ENCODE assay signal across 24 cellular contexts in the genomic region with DNA sequence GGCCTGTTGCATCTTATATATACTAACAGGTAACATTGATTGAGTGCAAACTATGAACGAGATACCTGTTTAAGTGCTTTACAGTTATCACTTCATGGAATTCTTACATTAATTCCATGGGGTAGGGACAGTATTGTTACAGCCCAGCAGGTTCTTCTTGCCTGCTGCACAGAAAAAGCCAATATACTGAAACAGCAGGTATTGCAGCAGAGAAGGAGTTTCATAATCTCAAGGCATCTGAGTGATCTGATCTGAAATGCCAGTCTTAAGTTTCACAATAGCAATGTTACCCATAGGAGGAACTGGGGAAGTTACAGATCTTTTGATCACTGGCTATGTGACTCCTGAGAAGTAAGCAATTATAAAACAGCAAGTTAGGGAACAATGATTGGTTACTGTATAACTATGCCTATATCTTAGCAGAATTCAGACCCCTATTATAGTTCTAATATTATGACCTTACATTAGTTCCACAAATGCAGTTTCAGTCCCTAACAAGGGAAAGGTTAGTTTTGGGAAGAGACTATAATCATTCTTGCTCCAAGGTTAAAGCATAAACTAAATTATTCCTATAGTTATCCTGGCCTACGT.
"Had no signal": no experiment of that assay in that cellular context is flagged by ENCODE, and none has a peak within 500 bp of the region (broad histone marks: within the 10 kb centered on the region; RNA-seq: fewer than 3 reads in every experiment).

No MANE protein-coding gene starts in this region.

- DNase-seq: activated CD4-positive, alpha-beta memory T cell treated with anti-CD3 and anti-CD28 coated beads, Interleukin-2, amount 10 ng/mL, durations not matched to agents 7 days and 5 days; activated CD4-positive, alpha-beta T cell treated with anti-CD3 and anti-CD28 coated beads, Interleukin-2, amount 10 ng/mL, durations not matched to agents 7 days and 5 days; activated CD4-positive, CD25-positive, alpha-beta regulatory T cell; activated gamma-delta T cell; activated naive CD4-positive, alpha-beta T cell treated with anti-CD3 and anti-CD28 coated beads for 36 hours; activated T-cell treated with anti-CD3 and anti-CD28 coated beads for 4 hours; activated T-cell treated with anti-CD3 and anti-CD28 coated beads, Interleukin-2, amount 50 U/mL, for 48 hours; brain microvascular endothelial cell; NCI-H1048; NCI-H146; NCI-H187 treated with DMSO at 0.1 percent for 48 hours; NCI-H2081 treated with DMSO at 0.1 percent for 48 hours; NCI-H2227 treated with DMSO at 0.1 percent for 48 hours; NCI-H446 treated with DMSO at 0.1 percent for 48 hours; NCI-H526 treated with DMSO at 0.1 percent for 48 hours; NCI-H82; PC-9; SHP77 treated with DMSO at 0.1 percent for 48 hours; T-helper 2 cell; T1000 had no signal

- ATAC-seq: activated T-helper 17 cell treated with anti-CD3 and anti-CD28 coated beads, Interleukin-2, amount 50 U/mL, for 72 hours had no signal

- H3K27me3 ChIP-seq: brain microvascular endothelial cell, cardiac muscle cell had no signal

- H3K27ac Mint-ChIP-seq: activated CD4-positive, alpha-beta memory T cell treated with anti-CD3 and anti-CD28 coated beads, Interleukin-2, amount 10 ng/mL, durations not matched to agents 7 days and 5 days; activated CD4-positive, alpha-beta T cell treated with anti-CD3 and anti-CD28 coated beads, Interleukin-2, amount 10 ng/mL, durations not matched to agents 7 days and 5 days; activated naive CD4-positive, alpha-beta T cell treated with anti-CD3 and anti-CD28 coated beads for 36 hours; activated naive CD8-positive, alpha-beta T cell; activated T-helper 17 cell treated with anti-CD3 and anti-CD28 coated beads, Interleukin-2, amount 50 U/mL, for 72 hours had no signal

- H3K4me3 Mint-ChIP-seq: activated CD4-positive, alpha-beta memory T cell treated with anti-CD3 and anti-CD28 coated beads, Interleukin-2, amount 10 ng/mL, durations not matched to agents 7 days and 5 days; activated CD4-positive, alpha-beta T cell treated with anti-CD3 and anti-CD28 coated beads, Interleukin-2, amount 10 ng/mL, durations not matched to agents 7 days and 5 days; activated naive CD4-positive, alpha-beta T cell treated with anti-CD3 and anti-CD28 coated beads for 36 hours; activated naive CD8-positive, alpha-beta T cell; activated T-helper 17 cell treated with anti-CD3 and anti-CD28 coated beads, Interleukin-2, amount 50 U/mL, for 72 hours had no signal

- H3K36me3 ChIP-seq: brain microvascular endothelial cell, cardiac muscle cell had no signal

- H3K4me2 ChIP-seq: PC-9 had no signal

- H3K4me3 ChIP-seq: cardiac muscle cell, PC-9 had no signal

- H3K27ac ChIP-seq: brain microvascular endothelial cell, cardiac muscle cell, PC-9, VCaP had no signal

- H3K4me1 Mint-ChIP-seq: activated CD4-positive, alpha-beta memory T cell treated with anti-CD3 and anti-CD28 coated beads, Interleukin-2, amount 10 ng/mL, durations not matched to agents 7 days and 5 days; activated CD4-positive, alpha-beta T cell treated with anti-CD3 and anti-CD28 coated beads, Interleukin-2, amount 10 ng/mL, durations not matched to agents 7 days and 5 days; activated T-helper 17 cell treated with anti-CD3 and anti-CD28 coated beads, Interleukin-2, amount 50 U/mL, for 72 hours had no signal
